8 cellular contexts compared by ENCODE assay signal in the genomic region with DNA sequence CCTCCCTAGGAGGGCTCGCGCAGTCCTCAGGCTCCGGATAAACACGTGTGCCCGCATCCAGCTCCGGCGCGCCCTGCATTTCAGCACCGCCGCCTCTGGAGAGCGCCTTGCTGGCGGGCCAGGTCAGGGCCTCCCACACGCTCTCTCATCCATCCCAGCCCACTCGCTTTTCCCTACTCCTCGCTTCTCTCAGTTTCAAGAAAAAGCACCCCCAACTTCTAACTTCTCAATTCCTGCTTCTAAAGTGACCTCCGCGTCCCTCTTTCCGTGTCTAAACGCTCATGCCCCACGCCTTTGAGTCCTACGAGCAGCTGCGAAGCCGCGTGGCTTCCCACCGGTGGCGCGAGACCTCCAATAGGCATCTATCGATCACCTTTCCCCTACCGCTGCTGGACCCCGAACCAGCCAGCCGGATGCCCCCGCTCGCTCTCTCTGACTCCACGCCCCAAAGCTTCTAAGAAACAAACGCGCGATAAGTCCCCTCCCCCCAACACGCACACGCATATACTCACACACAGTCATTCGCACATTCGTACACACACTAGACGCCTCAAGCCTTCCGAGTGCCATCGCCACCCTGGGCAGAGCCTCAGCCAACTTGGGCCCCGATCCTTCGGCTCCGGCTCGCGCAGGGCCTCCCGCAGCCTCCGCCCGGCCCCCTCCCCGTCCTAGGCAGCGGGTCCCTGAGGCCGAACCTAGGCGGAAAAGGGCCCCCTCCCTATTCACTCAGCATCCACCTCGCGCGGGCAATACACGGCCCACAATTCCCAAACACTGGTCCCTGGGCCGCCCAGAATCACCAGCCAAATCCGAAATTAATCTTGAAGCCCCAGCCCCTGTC. TPM values are rescaled to one million over a fixed set of nuclear protein-coding genes. Genes with fewer than 3 reads are reported as not detected.
DNase-seq lines count a peak whose midpoint lies in the region; FAIRE-seq and TF ChIP-seq lines count a peak whose summit lies in the region.

No MANE protein-coding gene starts in this region.

- H3K27me3 Mint-ChIP-seq in activated naive CD8-positive, alpha-beta T cell: peaks cover 48% of the 10 kb centered on the region
- H3K27me3 Mint-ChIP-seq in glutamatergic neuron (ENCODE audit: unreplicated experiment): peaks cover 17% of the 10 kb centered on the region

- H3K9me3 Mint-ChIP-seq in activated naive CD8-positive, alpha-beta T cell (ENCODE audit: low read depth): no peaks in the 10 kb centered on the region
- H3K9me3 Mint-ChIP-seq in glutamatergic neuron (ENCODE audit: unreplicated experiment): peaks cover 11% of the 10 kb centered on the region

- H3K36me3 Mint-ChIP-seq in activated naive CD8-positive, alpha-beta T cell: no peaks in the 10 kb centered on the region
- peaks cover 4% of the 10 kb centered on the region for H3K36me3 Mint-ChIP-seq in glutamatergic neuron (ENCODE audit: unreplicated experiment)

- peaks cover 25% of the 10 kb centered on the region for H3K4me1 Mint-ChIP-seq in activated naive CD8-positive, alpha-beta T cell (ENCODE audit: low read depth)
- peaks cover 15% of the 10 kb centered on the region for H3K4me1 Mint-ChIP-seq in glutamatergic neuron (ENCODE audit: low read depth, unreplicated experiment)

- no peak overlapping the region for H3K27ac Mint-ChIP-seq in activated naive CD8-positive, alpha-beta T cell
- peak overlapping the region; percentile 91 for H3K27ac Mint-ChIP-seq in glutamatergic neuron (ENCODE audit: unreplicated experiment)

- peak; percentile 82 for DNase-seq in GM03348 (ENCODE audit: low spot score)
- DNase-seq in NCI-H460 (ENCODE audit: extremely low read depth, low read depth): peak; percentile 56
- peak; percentile 79 for DNase-seq in glutamatergic neuron
- peak in 43 of 56 donors; percentile 1 to 68 (median 36) for DNase-seq in nucleus accumbens (lab: John Stamatoyannopoulos, UW)
- DNase-seq in ureter (ENCODE audit: low spot score): peak; percentile 64
- DNase-seq in D721Med (ENCODE audit: insufficient read length, low spot score): no peak
- no peak for DNase-seq in OCI-M1 (lab: John Stamatoyannopoulos, UW)

- TF ChIP-seq CTCF in glutamatergic neuron (IDR thresholded peaks at IDR 0.05; ENCODE audit: partially characterized antibody, unreplicated experiment): no peak
- no peak for TF ChIP-seq CTCF in D721Med (IDR thresholded peaks at IDR 0.05; ENCODE audit: insufficient read depth, missing control alignments)

- peak overlapping the region; percentile 80 for H3K4me3 Mint-ChIP-seq in activated naive CD8-positive, alpha-beta T cell
- peak overlapping the region; percentile 97 for H3K4me3 Mint-ChIP-seq in glutamatergic neuron (ENCODE audit: unreplicated experiment)

- no peak for FAIRE-seq in D721Med (lab: Jason Lieb, UNC)

RNA-seq across cellular contexts. Expression of gene NMNAT2, which starts 1.1 kb away (rescaled TPM):
- 5.3 and 8.3 TPM in 2 replicates for total RNA-seq in NCI-H460 (2014; rRNA removed; shearing (Covaris generic))
- 18.7 and 21.0 TPM in 2 replicates for polyA plus RNA-seq in NCI-H460 (2014; cell fraction: nucleus; rRNA removed)
- total RNA-seq in glutamatergic neuron (ENCODE audit: unreplicated experiment): 76.4 TPM
- 0.99 TPM for total RNA-seq in ureter

RNA-seq across cellular contexts. Expression of gene SMG7, which starts 55.2 kb away (rescaled TPM):
- total RNA-seq in NCI-H460 (2014; rRNA removed; shearing (Covaris generic)): 18.6 and 22.3 TPM in 2 replicates
- 12.3 and 28.1 TPM in 2 replicates for polyA plus RNA-seq in NCI-H460 (2014; cell fraction: nucleus; rRNA removed)
- total RNA-seq in glutamatergic neuron (ENCODE audit: unreplicated experiment) (66.2 TPM), ureter (83.7 TPM)

Comparison
In these comparisons a context has a peak if more than half of its experiments do, and no peak if none do; other contexts are left out.
1. DNase-seq: peak in GM03348 (single experiment), NCI-H460 (single experiment), glutamatergic neuron (single experiment), nucleus accumbens (43 of 56) and ureter (single experiment); none in D721Med (single experiment) and OCI-M1 (single experiment).